ENCODE assay signal across 35 cellular contexts in the genomic region with DNA sequence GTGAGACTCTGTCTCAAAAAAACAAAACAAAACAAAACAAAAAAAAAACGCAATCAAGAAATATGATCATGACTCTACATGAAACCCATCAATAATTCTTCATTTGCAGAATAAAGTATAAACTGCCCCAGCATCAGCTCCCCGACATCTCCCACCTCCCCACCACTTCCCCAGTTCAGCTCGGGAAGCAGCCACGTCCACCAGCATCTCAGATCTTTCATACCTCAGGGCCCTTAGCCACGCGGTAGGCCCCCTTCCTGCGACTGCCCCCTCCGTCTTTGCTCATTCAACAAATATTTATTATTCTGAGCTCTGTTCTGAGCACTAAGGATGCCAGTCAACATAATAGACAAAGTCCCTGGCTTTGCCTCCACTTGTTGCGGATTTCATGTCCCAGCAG. TPM values are rescaled to one million over a fixed set of nuclear protein-coding genes. Genes with fewer than 3 reads are reported as not detected.
DNase-seq lines count a peak whose midpoint lies in the region; ATAC-seq and TF ChIP-seq lines count a peak whose summit lies in the region.
"Had no signal": no experiment of that assay in that cellular context is flagged by ENCODE, and none has a peak within 500 bp of the region (broad histone marks: within the 10 kb centered on the region; RNA-seq: fewer than 3 reads in every experiment).

No MANE protein-coding gene starts in this region.

- no peaks in the 10 kb centered on the region for H3K27me3 Mint-ChIP-seq in activated naive CD4-positive, alpha-beta T cell treated with anti-CD3 and anti-CD28 coated beads, Interleukin-2, amount 50 U/mL, for 24 hours
- H3K27me3 Mint-ChIP-seq in activated T-helper 17 cell treated with anti-CD3 and anti-CD28 coated beads, Interleukin-2, amount 50 U/mL, for 72 hours = no peaks in the 10 kb centered on the region
- H3K27me3 Mint-ChIP-seq: CD4-positive, alpha-beta memory T cell; CD4-positive, alpha-beta T cell; CD4-positive, CD25-positive, alpha-beta regulatory T cell; CD8-positive, alpha-beta memory T cell had no signal

- WGBS in spleen, 5 donors = 78 to 86% (median 84%) methylated on average over 9 of the region's 9 CpGs

- no peaks in the 10 kb centered on the region for H3K4me1 Mint-ChIP-seq in activated naive CD4-positive, alpha-beta T cell treated with anti-CD3 and anti-CD28 coated beads, Interleukin-2, amount 50 U/mL, for 24 hours
- H3K4me1 Mint-ChIP-seq in activated T-helper 17 cell treated with anti-CD3 and anti-CD28 coated beads, Interleukin-2, amount 50 U/mL, for 72 hours = no peaks in the 10 kb centered on the region
- H3K4me1 Mint-ChIP-seq: CD4-positive, alpha-beta memory T cell; CD4-positive, CD25-positive, alpha-beta regulatory T cell; CD8-positive, alpha-beta memory T cell had no signal

- no peaks in the 10 kb centered on the region for H3K9me3 ChIP-seq in spleen
- H3K9me3 ChIP-seq: A549, BE2C, BLaER1, Caco-2 had no signal

- peaks cover 22% of the 10 kb centered on the region for H3K36me3 Mint-ChIP-seq in activated naive CD4-positive, alpha-beta T cell treated with anti-CD3 and anti-CD28 coated beads, Interleukin-2, amount 50 U/mL, for 24 hours
- H3K36me3 Mint-ChIP-seq in activated T-helper 17 cell treated with anti-CD3 and anti-CD28 coated beads, Interleukin-2, amount 50 U/mL, for 72 hours (ENCODE audit: low read depth) = peaks cover 26% of the 10 kb centered on the region

- DNase-seq in activated effector memory CD4-positive, alpha-beta T cell treated with anti-CD3 and anti-CD28 coated beads, Interleukin-2, amount 50 U/mL, for 16 hours = peak; percentile 38
- DNase-seq in activated effector memory CD4-positive, alpha-beta T cell treated with Interleukin-2 at 50 U/mL for 16 hours = no peak
- DNase-seq in activated naive CD4-positive, alpha-beta T cell treated with Interleukin-2 at 50 U/mL for 16 hours = no peak
- DNase-seq in posterior vena cava (ENCODE audit: low spot score) (peak; percentile 46), spleen (peak; percentile 64), SKM-1 treated with dmso at 0.1 percent for 144 hours (lab: John Stamatoyannopoulos, UW; ENCODE audit: unreplicated experiment) (no peak)
- DNase-seq: 8988T; ACHN; AML-193; BE2C; C1 segment of cervical spinal cord; Caco-2; Calu3; CD4-positive, alpha-beta memory T cell; CD4-positive, alpha-beta T cell; CD4-positive, CD25-positive, alpha-beta regulatory T cell; CD8-positive, alpha-beta memory T cell; CD8-positive, alpha-beta T cell; COR-L47; DMS 273 treated with DMSO at 0.1 percent for 48 hours; DMS153; DMS53; DMS79; DMS79 treated with DMSO at 0.1 percent for 48 hours; DND-41; EL had no signal

- H3K9me3 Mint-ChIP-seq in activated naive CD4-positive, alpha-beta T cell treated with anti-CD3 and anti-CD28 coated beads, Interleukin-2, amount 50 U/mL, for 24 hours = no peaks in the 10 kb centered on the region
- H3K9me3 Mint-ChIP-seq in activated T-helper 17 cell treated with anti-CD3 and anti-CD28 coated beads, Interleukin-2, amount 50 U/mL, for 72 hours = no peaks in the 10 kb centered on the region
- H3K9me3 Mint-ChIP-seq: CD4-positive, alpha-beta memory T cell; CD4-positive, alpha-beta T cell; CD4-positive, CD25-positive, alpha-beta regulatory T cell; CD8-positive, alpha-beta memory T cell; CD8-positive, alpha-beta T cell had no signal

- peaks cover 0 to 22% (median 0%) of the 10 kb centered on the region in 7 donors for H3K27me3 ChIP-seq in spleen (replicated peaks in 1 of 7)
- H3K27me3 ChIP-seq: BE2C, BLaER1 had no signal

- peak overlapping the region; percentile 18 for H3K27ac Mint-ChIP-seq in activated naive CD4-positive, alpha-beta T cell treated with anti-CD3 and anti-CD28 coated beads, Interleukin-2, amount 50 U/mL, for 24 hours
- H3K27ac Mint-ChIP-seq in activated T-helper 17 cell treated with anti-CD3 and anti-CD28 coated beads, Interleukin-2, amount 50 U/mL, for 72 hours = no peak overlapping the region
- H3K27ac Mint-ChIP-seq: B cell; CD14-positive monocyte; CD4-positive, alpha-beta T cell; CD8-positive, alpha-beta T cell had no signal

- TF ChIP-seq POLR2A in spleen (IDR thresholded peaks at IDR 0.05) = no peak

- H3K4me1 ChIP-seq in spleen = peaks cover 0 to 38% (median 18%) of the 10 kb centered on the region in 6 donors
- H3K4me1 ChIP-seq: A549, BE2C, Caco-2 had no signal

- H3K4me3 Mint-ChIP-seq in activated naive CD4-positive, alpha-beta T cell treated with anti-CD3 and anti-CD28 coated beads, Interleukin-2, amount 50 U/mL, for 24 hours = no peak overlapping the region
- H3K4me3 Mint-ChIP-seq in activated T-helper 17 cell treated with anti-CD3 and anti-CD28 coated beads, Interleukin-2, amount 50 U/mL, for 72 hours = no peak overlapping the region
- H3K4me3 Mint-ChIP-seq: B cell; CD14-positive monocyte; CD4-positive, alpha-beta memory T cell; CD4-positive, alpha-beta T cell; CD4-positive, CD25-positive, alpha-beta regulatory T cell; CD8-positive, alpha-beta T cell had no signal

- no peak overlapping the region for H3K4me3 ChIP-seq in spleen
- H3K4me3 ChIP-seq: A549; BLaER1; BLaER1 treated with 17β-estradiol and CSF1 and Interleukin-3, amounts not matched to agents 10 nM and 100 nM had no signal

- ATAC-seq in activated T-helper 17 cell treated with anti-CD3 and anti-CD28 coated beads, Interleukin-2, amount 50 U/mL, for 72 hours (replicated peaks) = no peak
- ATAC-seq: A549; CD8-positive, alpha-beta T cell had no signal

- intact Hi-C loops in posterior vena cava (cut with DNase I) = no loop called here
- intact Hi-C loops in spleen (cut with DNase I; ENCODE audit: low total_unique reads) = no loop called here

- peaks cover 0 to 41% (median 0%) of the 10 kb centered on the region in 6 donors for H3K36me3 ChIP-seq in spleen
- H3K36me3 ChIP-seq: BE2C, BLaER1 had no signal

- no peak overlapping the region for H3K27ac ChIP-seq in spleen
- H3K27ac ChIP-seq: 22Rv1; A549; BLaER1; BLaER1 treated with 17β-estradiol and CSF1 and Interleukin-3, amounts not matched to agents 10 nM and 100 nM; C4-2B had no signal

- TF ChIP-seq CTCF in spleen (IDR thresholded peaks at IDR 0.05 in 8 of 11, conservative IDR thresholded peaks at IDR 0.05 in 3 of 11) = no peak

RNA-seq across cellular contexts. Expression of gene DCTD, which starts 45.6 kb away (rescaled TPM):
- total RNA-seq in posterior vena cava (10 to 100 TPM; 62.5 to 68.8 TPM), spleen (10 to 100 TPM; 63.9 to 97.2 (median 77.8) TPM)
- 10 to 100 TPM; 40.4 to 58.5 (median 46.8) TPM for polyA plus RNA-seq in spleen
- total RNA-seq in activated T-helper 17 cell treated with anti-CD3 and anti-CD28 coated beads, Interleukin-2, amount 50 U/mL, for 72 hours = 100 to 1,000 TPM in 1 of 2 donors, 10 to 100 TPM in 1; 81.0 to 125 TPM

Comparison
In these comparisons a context has a peak if more than half of its experiments do, and no peak if none do; other contexts are left out.
1. DNase-seq: peak in activated effector memory CD4-positive, alpha-beta T cell treated with anti-CD3 and anti-CD28 coated beads, Interleukin-2, amount 50 U/mL, for 16 hours (single experiment), posterior vena cava (single experiment) and spleen (single experiment); none in activated effector memory CD4-positive, alpha-beta T cell treated with Interleukin-2 at 50 U/mL for 16 hours (single experiment), activated naive CD4-positive, alpha-beta T cell treated with Interleukin-2 at 50 U/mL for 16 hours (single experiment) and SKM-1 treated with dmso at 0.1 percent for 144 hours (single experiment).